ENCODE assay signal across 8 cellular contexts in the genomic region with DNA sequence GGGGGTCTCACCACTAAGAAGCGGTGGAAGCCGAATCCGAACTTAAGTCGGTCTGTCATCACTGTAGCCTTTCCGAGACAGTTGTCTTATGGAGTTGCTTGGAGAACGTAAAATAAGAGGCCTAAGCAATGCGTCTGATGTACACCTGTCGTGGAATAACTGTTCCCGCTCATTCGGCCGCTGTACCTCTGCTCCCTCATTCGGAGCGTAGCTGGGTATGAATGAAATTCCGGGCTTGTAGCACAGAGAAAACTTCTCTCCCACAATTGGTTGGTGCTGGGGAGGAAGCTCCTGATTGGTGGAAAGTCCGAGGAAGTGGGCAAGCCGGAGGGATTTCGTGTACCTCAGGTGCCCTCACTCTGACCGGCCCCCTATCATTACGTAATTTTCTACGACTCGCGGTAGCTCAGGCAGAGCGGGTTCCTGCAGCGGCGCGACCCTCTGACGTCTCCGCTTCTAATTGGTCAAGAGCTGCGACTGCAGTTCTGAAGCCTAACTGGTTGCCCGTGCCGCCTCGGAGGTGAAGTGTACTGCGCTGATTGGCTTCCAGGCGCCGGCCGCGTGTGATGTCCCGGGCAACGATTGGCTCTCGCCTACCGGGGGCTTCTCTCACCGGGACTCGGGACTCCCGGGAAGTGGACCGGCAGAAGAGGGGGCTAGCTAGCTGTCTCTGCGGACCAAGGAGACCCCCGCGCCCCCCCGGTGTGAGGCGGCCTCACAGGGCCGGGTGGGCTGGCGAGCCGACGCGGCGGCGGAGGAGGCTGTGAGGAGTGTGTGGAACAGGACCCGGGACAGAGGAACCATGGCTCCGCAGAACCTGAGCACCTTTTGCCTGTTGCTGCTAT.
DNase-seq lines count a peak whose midpoint lies in the region; ATAC-seq and FAIRE-seq lines count a peak whose summit lies in the region.

A gene (plus strand): TSS at position 625 of the 845 bp plus-strand sequence. CDS start 178 bp downstream, at position 803.

- no peaks in the 10 kb centered on the region for H3K27me3 Mint-ChIP-seq in effector memory CD8-positive, alpha-beta T cell

- H3K9me3 Mint-ChIP-seq in effector memory CD8-positive, alpha-beta T cell, result no peaks in the 10 kb centered on the region

- ATAC-seq in GM21367 (IDR thresholded peaks at IDR 0.05; ENCODE audit: unreplicated experiment), result peak; percentile 86
- peak; percentile 81 for ATAC-seq in effector memory CD8-positive, alpha-beta T cell (replicated peaks)

- peak; percentile 100 for DNase-seq in COLO829 (ENCODE audit: low spot score)
- DNase-seq in HTR-8/SVneo (ENCODE audit: insufficient read length, low spot score), result peak; percentile 98
- peak; percentile 100 for DNase-seq in NOMO-1 treated with dmso at 0.1 percent for 144 hours (lab: John Stamatoyannopoulos, UW; ENCODE audit: unreplicated experiment)
- peak; percentile 88 to 97 (median 95) for DNase-seq in activated CD8-positive, alpha-beta memory T cell treated with anti-CD3 and anti-CD28 coated beads for 48 hours (ENCODE audit: low read depth in 2 of 3, low spot score in 2 of 3)
- DNase-seq in effector memory CD8-positive, alpha-beta T cell, result peak; percentile 95 to 97 (median 95)
- DNase-seq in medulla oblongata (ENCODE audit: extremely low spot score), result peak; percentile 99
- DNase-seq in stimulated activated CD8-positive, alpha-beta memory T cell treated with anti-CD3 and anti-CD28 coated beads, Interleukin-12 subunit alpha, Interleukin-12 subunit beta, amount 100 ng/mL, for 1 hour (ENCODE audit: low read depth), result peak; percentile 98

- H3K36me3 Mint-ChIP-seq in effector memory CD8-positive, alpha-beta T cell (ENCODE audit: insufficient read depth), result peaks cover 57% of the 10 kb centered on the region

- peak within 1 kb of the TSS; percentile 98 to 99 for H3K27ac Mint-ChIP-seq in effector memory CD8-positive, alpha-beta T cell

- peak; percentile 83 for FAIRE-seq in HTR-8/SVneo (lab: Jason Lieb, UNC)

- peak within 1 kb of the TSS; percentile 90 to 96 for H3K4me3 Mint-ChIP-seq in effector memory CD8-positive, alpha-beta T cell

- peaks cover 24 to 42% of the 10 kb centered on the region in 2 donors for H3K4me1 Mint-ChIP-seq in effector memory CD8-positive, alpha-beta T cell (ENCODE audit: low read depth in 2 of 2)

Comparison
In these comparisons a context has a peak if more than half of its experiments do, and no peak if none do; other contexts are left out.
1. Peak in every context shown above with its lines: DNase-seq and ATAC-seq.